Comparison of ENCODE assay signal across 24 cellular contexts in the genomic region with DNA sequence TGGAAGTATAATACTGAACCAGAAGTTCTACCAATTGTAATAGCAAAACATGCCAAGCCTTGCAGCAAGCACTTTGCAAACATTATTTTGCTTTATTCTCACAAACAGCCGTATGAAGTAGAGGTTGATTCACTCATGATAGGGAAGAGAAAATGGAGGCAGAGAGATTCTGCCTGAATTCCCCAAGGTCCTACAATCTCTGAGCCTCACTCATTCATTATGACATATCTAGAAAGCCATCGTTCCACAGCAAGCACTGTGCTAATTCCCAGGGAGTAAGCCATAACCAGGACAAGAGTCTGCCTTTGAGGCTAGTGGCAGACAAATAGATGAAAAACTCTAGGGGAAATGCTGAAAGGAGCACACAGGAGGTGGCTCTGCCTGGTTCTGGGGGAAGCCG.
"Had no signal": no experiment of that assay in that cellular context is flagged by ENCODE, and none has a peak within 500 bp of the region (broad histone marks: within the 10 kb centered on the region; RNA-seq: fewer than 3 reads in every experiment).

No MANE protein-coding gene starts in this region.

- DNase-seq: dermis blood vessel endothelial cell; dorsolateral prefrontal cortex; effector CD4-positive, alpha-beta T cell; effector memory CD4-positive, alpha-beta T cell; endodermal cell; erythroblast; esophagus squamous epithelium; foreskin fibroblast; foreskin melanocyte; gastrocnemius medialis; glutamatergic neuron; head of caudate nucleus; heart right ventricle; hippocampal formation; left cardiac atrium; left lung; left ventricle myocardium superior; lower lobe of right lung; mesenchymal stem cell; mucosa of descending colon; naive B cell had no signal

- H3K27me3 ChIP-seq: gastrocnemius medialis had no signal

- H3K9me3 ChIP-seq: esophagus squamous epithelium, gastrocnemius medialis, heart right ventricle, left lung, lower lobe of right lung, mucosa of descending colon had no signal

- ATAC-seq: esophagus mucosa, gastrocnemius medialis, heart right ventricle, left cardiac atrium, left lung, left ventricle myocardium superior, lower lobe of right lung, mucosa of descending colon had no signal

- H3K4me3 ChIP-seq: coronary artery, dorsolateral prefrontal cortex, esophagus squamous epithelium, gastrocnemius medialis, heart right ventricle, left lung, lower lobe of right lung, mucosa of descending colon had no signal

- H3K4me1 ChIP-seq: gastrocnemius medialis, left lung, lower lobe of right lung had no signal

- H3K27ac ChIP-seq: coronary artery, dorsolateral prefrontal cortex, epithelial cell of prostate, esophagus squamous epithelium, gastrocnemius medialis, heart right ventricle, left lung, lower lobe of right lung had no signal

- H3K36me3 ChIP-seq: gastrocnemius medialis, heart right ventricle, left lung, lower lobe of right lung had no signal
